1 cellular context compared by ENCODE assay signal in genomic region chr6:125558907-125559306, GRCh38.
TF ChIP-seq lines count a peak whose summit lies in the region.

No MANE protein-coding gene starts in this region.

TF ChIP-seq in HEK293, 187 proteins besides CTCF, POLR2A, EP300 and RAD21 (continued from another document):
- TF ChIP-seq ZNF692 (tag by site-specific recombination; IDR thresholded peaks at IDR 0.05) (0 out of 2 replicates have a peak, but pooled peaks have one; percentile 11), ZBTB48 (tag by site-specific recombination; IDR thresholded peaks at IDR 0.05) (no peak), ZNF629 (tag by site-specific recombination; IDR thresholded peaks at IDR 0.05) (no peak), YY2 (tag by site-specific recombination; IDR thresholded peaks at IDR 0.05) (no peak)
